19 cellular contexts compared by ENCODE assay signal in the genomic region with DNA sequence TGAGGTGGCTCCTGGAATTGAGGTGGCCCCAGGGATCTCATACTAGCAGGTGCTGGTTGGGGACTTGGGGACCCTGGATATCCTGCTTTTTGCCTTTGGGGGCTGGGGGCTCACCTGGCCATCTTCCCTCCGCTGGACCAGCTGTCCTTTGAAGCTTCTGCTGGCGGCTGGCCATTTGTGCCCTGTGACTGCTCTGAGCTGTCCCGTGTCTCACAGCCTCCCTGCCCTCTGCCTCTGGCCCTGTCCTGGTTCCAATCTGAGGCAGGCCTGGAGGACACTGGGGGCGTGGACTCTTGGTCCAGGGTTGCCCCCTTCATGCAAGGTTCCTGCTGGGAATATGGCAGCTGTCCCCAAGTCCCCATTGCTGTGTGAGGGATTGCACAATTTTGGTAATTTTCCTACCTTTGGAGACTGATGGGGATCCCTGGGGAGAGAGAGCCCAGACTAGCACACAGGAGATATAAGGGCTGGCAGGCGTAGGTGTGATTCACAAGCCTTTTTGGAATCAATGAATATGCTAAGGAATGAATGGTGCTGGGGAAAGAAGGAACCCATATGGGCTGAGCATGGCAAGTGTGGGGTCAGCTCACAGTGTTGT. TPM values are rescaled to one million over a fixed set of nuclear protein-coding genes. Genes with fewer than 3 reads are reported as not detected.
DNase-seq lines count a peak whose midpoint lies in the region; ATAC-seq and TF ChIP-seq lines count a peak whose summit lies in the region.
"Had no signal": no experiment of that assay in that cellular context is flagged by ENCODE, and none has a peak within 500 bp of the region (broad histone marks: within the 10 kb centered on the region; RNA-seq: fewer than 3 reads in every experiment).

No MANE protein-coding gene starts in this region.

- peaks cover 72% of the 10 kb centered on the region for H3K36me3 Mint-ChIP-seq in activated T-cell treated with anti-CD3 and anti-CD28 coated beads, Interleukin-2, amount 50 U/mL, for 24 hours (ENCODE audit: low read depth)
- H3K36me3 Mint-ChIP-seq in activated T-cell treated with anti-CD3 and anti-CD28 coated beads, Interleukin-2, amount 50 U/mL, for 4 hours (ENCODE audit: insufficient read depth): peaks cover 15% of the 10 kb centered on the region
- H3K36me3 Mint-ChIP-seq in CD4-positive, alpha-beta T cell (ENCODE audit: low read depth): peaks cover 57% of the 10 kb centered on the region
- peaks cover 35% of the 10 kb centered on the region for H3K36me3 Mint-ChIP-seq in activated B cell treated with CpG ODN at 0.5 μM for 24 hours (ENCODE audit: low read depth)
- H3K36me3 Mint-ChIP-seq in naive thymus-derived CD8-positive, alpha-beta T cell: peaks cover 0 to 44% (median 15%) of the 10 kb centered on the region in 3 donors

- intact Hi-C loops in CD4-positive, alpha-beta T cell (cut with DNase I, micrococcal nuclease): no loop called here
- intact Hi-C loops in activated B cell treated with CpG ODN at 0.5 μM for 24 hours (cut with micrococcal nuclease): no loop called here

- DNase-seq in activated T-cell treated with anti-CD3 and anti-CD28 coated beads, Interleukin-2, amount 50 U/mL, for 24 hours: no peak
- no peak for DNase-seq in activated T-cell treated with anti-CD3 and anti-CD28 coated beads, Interleukin-2, amount 50 U/mL, for 4 hours
- no peak for DNase-seq in CD4-positive, alpha-beta T cell
- DNase-seq in activated B cell treated with CpG ODN at 0.5 μM for 24 hours (no peak), EL (no peak), SIG-M5 (lab: John Stamatoyannopoulos, UW) (no peak), kidney tubule cell (ENCODE audit: low spot score) (no peak)
- no peak for DNase-seq in naive thymus-derived CD8-positive, alpha-beta T cell
- DNase-seq: activated CD4-positive, alpha-beta T cell treated with anti-CD3 and anti-CD28 coated beads for 48 hours; brain microvascular endothelial cell; cortex of kidney; hippocampal formation; NCI-H187 treated with DMSO at 0.1 percent for 48 hours; NCI-H446; nephron progenitor cell; NK-92 treated with Interleukin-12 subunit alpha and Interleukin-12 subunit beta, amount 100 ng/mL, for 24 hours; stimulated activated CD4-positive, alpha-beta T cell treated with anti-CD3 and anti-CD28 coated beads, Interleukin-4, amount 100 ng/mL, for 4 hours; substantia nigra had no signal

- H3K27ac Mint-ChIP-seq in activated T-cell treated with anti-CD3 and anti-CD28 coated beads, Interleukin-2, amount 50 U/mL, for 24 hours: peak overlapping the region; percentile 69
- peak overlapping the region; percentile 100 for H3K27ac Mint-ChIP-seq in CD4-positive, alpha-beta T cell
- peak overlapping the region; percentile 100 for H3K27ac Mint-ChIP-seq in activated B cell treated with CpG ODN at 0.5 μM for 24 hours
- peak overlapping the region; percentile 58 to 97 (median 86) for H3K27ac Mint-ChIP-seq in naive thymus-derived CD8-positive, alpha-beta T cell

- H3K27me3 Mint-ChIP-seq in activated T-cell treated with anti-CD3 and anti-CD28 coated beads, Interleukin-2, amount 50 U/mL, for 24 hours: no peaks in the 10 kb centered on the region
- no peaks in the 10 kb centered on the region for H3K27me3 Mint-ChIP-seq in activated T-cell treated with anti-CD3 and anti-CD28 coated beads, Interleukin-2, amount 50 U/mL, for 4 hours (ENCODE audit: low read depth)
- H3K27me3 Mint-ChIP-seq in CD4-positive, alpha-beta T cell: no peaks in the 10 kb centered on the region
- H3K27me3 Mint-ChIP-seq in activated B cell treated with CpG ODN at 0.5 μM for 24 hours: no peaks in the 10 kb centered on the region
- H3K27me3 Mint-ChIP-seq in naive thymus-derived CD8-positive, alpha-beta T cell: no peaks in the 10 kb centered on the region

- no peaks in the 10 kb centered on the region for H3K27me3 ChIP-seq in CD4-positive, alpha-beta T cell (ENCODE audit: control insufficient read depth, insufficient read depth, low read length)
- H3K27me3 ChIP-seq: brain microvascular endothelial cell had no signal

- H3K9me3 Mint-ChIP-seq in activated T-cell treated with anti-CD3 and anti-CD28 coated beads, Interleukin-2, amount 50 U/mL, for 24 hours: no peaks in the 10 kb centered on the region
- no peaks in the 10 kb centered on the region for H3K9me3 Mint-ChIP-seq in activated T-cell treated with anti-CD3 and anti-CD28 coated beads, Interleukin-2, amount 50 U/mL, for 4 hours
- H3K9me3 Mint-ChIP-seq in CD4-positive, alpha-beta T cell: no peaks in the 10 kb centered on the region
- no peaks in the 10 kb centered on the region for H3K9me3 Mint-ChIP-seq in activated B cell treated with CpG ODN at 0.5 μM for 24 hours
- H3K9me3 Mint-ChIP-seq in naive thymus-derived CD8-positive, alpha-beta T cell: no peaks in the 10 kb centered on the region

- POLR2A ChIA-PET in CD4-positive, alpha-beta T cell (lab: Charles Lee): interaction anchor here (1.3 to 4.0 kb wide), 4 partner anchors 11 to 28 kb away, joined by 3 to 40 read pairs (median 22); a partner anchor contains a TSS
- POLR2A ChIA-PET in activated B cell treated with CpG ODN at 0.5 μM for 24 hours (lab: Charles Lee): interaction anchor here (16.1 kb wide), 1 partner anchor 16 kb away, joined by 244 read pairs; a partner anchor contains a TSS
- POLR2A ChIA-PET in naive thymus-derived CD8-positive, alpha-beta T cell (lab: Charles Lee): interaction anchor here (0.6 to 14.9 kb wide), 3 partner anchors 12 to 219 kb away, joined by 6 to 238 read pairs (median 10); a partner anchor contains a TSS

- peaks cover 68% of the 10 kb centered on the region for H3K4me1 Mint-ChIP-seq in activated T-cell treated with anti-CD3 and anti-CD28 coated beads, Interleukin-2, amount 50 U/mL, for 24 hours (ENCODE audit: low read depth)
- peaks cover 59% of the 10 kb centered on the region for H3K4me1 Mint-ChIP-seq in activated T-cell treated with anti-CD3 and anti-CD28 coated beads, Interleukin-2, amount 50 U/mL, for 4 hours (ENCODE audit: low read depth)
- H3K4me1 Mint-ChIP-seq in CD4-positive, alpha-beta T cell (ENCODE audit: low read depth): peaks cover 59% of the 10 kb centered on the region
- peaks cover 59% of the 10 kb centered on the region for H3K4me1 Mint-ChIP-seq in activated B cell treated with CpG ODN at 0.5 μM for 24 hours
- H3K4me1 Mint-ChIP-seq in naive thymus-derived CD8-positive, alpha-beta T cell: peaks cover 36 to 85% (median 74%) of the 10 kb centered on the region in 4 donors

- CTCF ChIA-PET in CD4-positive, alpha-beta T cell (lab: Charles Lee): interaction anchor here (1.6 kb wide), 1 partner anchor 20 kb away, joined by 5 read pairs; no protein-coding TSS in a partner anchor
- CTCF ChIA-PET in activated B cell treated with CpG ODN at 0.5 μM for 24 hours (lab: Charles Lee): interaction anchor here (1.5 to 4.4 kb wide), 2 partner anchors 11 to 41 kb away, joined by 5 to 21 read pairs; no protein-coding TSS in a partner anchor

- H3K27ac ChIP-seq in CD4-positive, alpha-beta T cell (ENCODE audit: low read depth, low read length): peak overlapping the region; percentile 43
- H3K27ac ChIP-seq: brain microvascular endothelial cell had no signal

- no peak for TF ChIP-seq CTCF in CD4-positive, alpha-beta T cell (IDR thresholded peaks at IDR 0.05)
- TF ChIP-seq CTCF in activated B cell treated with CpG ODN at 0.5 μM for 24 hours (IDR thresholded peaks at IDR 0.05): no peak

- no peak overlapping the region for H3K4me3 Mint-ChIP-seq in activated T-cell treated with anti-CD3 and anti-CD28 coated beads, Interleukin-2, amount 50 U/mL, for 24 hours
- no peak overlapping the region for H3K4me3 Mint-ChIP-seq in activated T-cell treated with anti-CD3 and anti-CD28 coated beads, Interleukin-2, amount 50 U/mL, for 4 hours
- H3K4me3 Mint-ChIP-seq in CD4-positive, alpha-beta T cell: no peak overlapping the region
- H3K4me3 Mint-ChIP-seq in activated B cell treated with CpG ODN at 0.5 μM for 24 hours: no peak overlapping the region
- peak overlapping the region in 8 of 10 donors; percentile 3 to 85 (median 62) for H3K4me3 Mint-ChIP-seq in naive thymus-derived CD8-positive, alpha-beta T cell
- H3K4me3 Mint-ChIP-seq: nephron progenitor cell had no signal

- ATAC-seq in activated T-cell treated with anti-CD3 and anti-CD28 coated beads, Interleukin-2, amount 50 U/mL, for 4 hours: no peak
- ATAC-seq in CD4-positive, alpha-beta T cell (ENCODE audit: poor library complexity): no peak
- ATAC-seq in activated B cell treated with CpG ODN at 0.5 μM for 24 hours (ENCODE audit: low read depth): no peak
- no peak for ATAC-seq in naive thymus-derived CD8-positive, alpha-beta T cell
- ATAC-seq: SK-N-SH treated with all-trans-retinoic acid at 6 μM for 48 hours had no signal

- H3K9me3 ChIP-seq in CD4-positive, alpha-beta T cell (ENCODE audit: control insufficient read depth, low read length): no peaks in the 10 kb centered on the region

RNA-seq across cellular contexts. Expression of a gene that starts 19.2 kb away (rescaled TPM):
- 10 to 100 TPM; 61.7 to 77.6 (median 70.7) TPM for total RNA-seq in activated T-cell treated with anti-CD3 and anti-CD28 coated beads, Interleukin-2, amount 50 U/mL, for 4 hours
- total RNA-seq in CD4-positive, alpha-beta T cell: 100 to 1,000 TPM; 136 to 147 TPM
- 109 and 128 TPM in 2 replicates for total RNA-seq in activated B cell treated with CpG ODN at 0.5 μM for 24 hours
- total RNA-seq in naive thymus-derived CD8-positive, alpha-beta T cell: 100 to 1,000 TPM; 133 to 135 TPM
- 10 to 100 TPM; 60.1 to 72.8 (median 64.6) TPM for polyA plus RNA-seq in naive thymus-derived CD8-positive, alpha-beta T cell

Comparison
In these comparisons a context has a peak if more than half of its experiments do, and no peak if none do; other contexts are left out.
1. H3K4me3 Mint-ChIP-seq: peak in naive thymus-derived CD8-positive, alpha-beta T cell (8 of 10); none in activated T-cell treated with anti-CD3 and anti-CD28 coated beads, Interleukin-2, amount 50 U/mL, for 24 hours (single experiment), activated T-cell treated with anti-CD3 and anti-CD28 coated beads, Interleukin-2, amount 50 U/mL, for 4 hours (single experiment), CD4-positive, alpha-beta T cell (single experiment) and activated B cell treated with CpG ODN at 0.5 μM for 24 hours (single experiment).
2. Peak in every context shown above with its lines, with median percentiles within 50 percentile points of each other: H3K27ac Mint-ChIP-seq.